ENCODE assay signal across 32 cellular contexts in the genomic region with DNA sequence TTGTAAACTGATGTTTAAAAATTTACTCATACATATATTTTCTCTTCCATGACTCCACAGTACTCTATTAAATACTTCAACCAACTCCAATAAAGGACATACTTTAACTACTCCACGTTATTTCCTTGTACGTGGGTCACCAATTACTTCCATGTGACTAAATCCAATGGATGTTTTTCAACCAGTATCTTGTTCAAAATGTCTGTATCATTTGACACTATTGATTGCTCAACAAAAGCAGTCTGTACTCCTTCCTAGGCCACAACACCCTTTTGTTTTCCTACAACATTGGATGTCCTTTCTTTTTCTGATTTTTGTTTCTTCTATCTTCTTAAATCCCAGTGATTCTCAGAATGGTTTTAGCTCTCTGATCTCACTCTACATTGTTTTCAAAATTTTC.
"Had no signal": no experiment of that assay in that cellular context is flagged by ENCODE, and none has a peak within 500 bp of the region (broad histone marks: within the 10 kb centered on the region; RNA-seq: fewer than 3 reads in every experiment).

No MANE protein-coding gene starts in this region.

- H3K27me3 Mint-ChIP-seq: activated CD4-positive, alpha-beta T cell treated with anti-CD3 and anti-CD28 coated beads, Interleukin-2, amount 10 ng/mL, durations not matched to agents 7 days and 5 days; activated CD8-positive, alpha-beta T cell treated with anti-CD3 and anti-CD28 coated beads for 36 hours; activated naive CD4-positive, alpha-beta T cell treated with anti-CD3 and anti-CD28 coated beads, Interleukin-2, amount 50 U/mL, for 24 hours; activated naive CD8-positive, alpha-beta T cell treated with anti-CD3 and anti-CD28 coated beads for 36 hours; activated naive CD8-positive, alpha-beta T cell treated with anti-CD3 and anti-CD28 coated beads, Interleukin-2, amount 50 U/mL, for 24 hours; activated T-helper 17 cell treated with anti-CD3 and anti-CD28 coated beads, Interleukin-2, amount 50 U/mL, for 72 hours; effector memory CD8-positive, alpha-beta T cell had no signal

- H3K36me3 ChIP-seq: adrenal gland, esophagus muscularis mucosa, heart left ventricle had no signal

- FAIRE-seq: colon had no signal

- H3K4me3 Mint-ChIP-seq: activated CD4-positive, alpha-beta T cell treated with anti-CD3 and anti-CD28 coated beads, Interleukin-2, amount 10 ng/mL, durations not matched to agents 7 days and 5 days; activated CD8-positive, alpha-beta T cell treated with anti-CD3 and anti-CD28 coated beads for 36 hours; activated naive CD4-positive, alpha-beta T cell treated with anti-CD3 and anti-CD28 coated beads, Interleukin-2, amount 50 U/mL, for 24 hours; activated naive CD8-positive, alpha-beta T cell treated with anti-CD3 and anti-CD28 coated beads for 36 hours; activated naive CD8-positive, alpha-beta T cell treated with anti-CD3 and anti-CD28 coated beads, Interleukin-2, amount 50 U/mL, for 24 hours; activated T-cell treated with anti-CD3 and anti-CD28 coated beads, Interleukin-2, amount 50 U/mL, for 4 hours; activated T-helper 17 cell treated with anti-CD3 and anti-CD28 coated beads, Interleukin-2, amount 50 U/mL, for 72 hours; effector memory CD8-positive, alpha-beta T cell; WTC11 had no signal

- H3K4me3 ChIP-seq: adrenal gland, body of pancreas, esophagus muscularis mucosa, heart left ventricle had no signal

- H3K27ac ChIP-seq: adrenal gland, body of pancreas, esophagus muscularis mucosa, foreskin keratinocyte, heart left ventricle, VCaP had no signal

- DNase-seq: activated CD4-positive, alpha-beta T cell treated with anti-CD3 and anti-CD28 coated beads for 1 hour; activated CD4-positive, alpha-beta T cell treated with anti-CD3 and anti-CD28 coated beads for 4 hours; activated CD4-positive, alpha-beta T cell treated with anti-CD3 and anti-CD28 coated beads, Interleukin-2, amount 10 ng/mL, durations not matched to agents 7 days and 5 days; activated CD4-positive, alpha-beta T cell treated with anti-CD3 and anti-CD28 coated beads, Interleukin-2, amount 50 U/mL, for 48 hours; activated CD8-positive, alpha-beta memory T cell treated with anti-CD3 and anti-CD28 coated beads for 24 hours; activated CD8-positive, alpha-beta T cell treated with anti-CD3 and anti-CD28 coated beads for 36 hours; activated effector memory CD4-positive, alpha-beta T cell treated with Interleukin-2 at 50 U/mL for 16 hours; activated gamma-delta T cell treated with Interleukin-2 at 50 U/mL for 16 hours; activated naive CD4-positive, alpha-beta T cell treated with Interleukin-2 at 50 U/mL for 16 hours; activated naive CD8-positive, alpha-beta T cell treated with anti-CD3 and anti-CD28 coated beads for 36 hours; activated naive CD8-positive, alpha-beta T cell treated with anti-CD3 and anti-CD28 coated beads, Interleukin-2, amount 50 U/mL, for 24 hours; activated T-cell treated with anti-CD3 and anti-CD28 coated beads, Interleukin-2, amount 50 U/mL, for 4 hours; adrenal gland; amygdala; aorta; body of pancreas; caudate nucleus; cortex of kidney; dermis blood vessel endothelial cell; effector CD4-positive, alpha-beta T cell; effector memory CD8-positive, alpha-beta T cell; erythroblast; foreskin keratinocyte; glutamatergic neuron; heart left ventricle; T-helper 2 cell had no signal

- H3K36me3 Mint-ChIP-seq: activated naive CD4-positive, alpha-beta T cell treated with anti-CD3 and anti-CD28 coated beads, Interleukin-2, amount 50 U/mL, for 24 hours; activated naive CD8-positive, alpha-beta T cell treated with anti-CD3 and anti-CD28 coated beads for 36 hours had no signal

- H3K9me3 ChIP-seq: adrenal gland, body of pancreas had no signal

- H3K27ac Mint-ChIP-seq: activated CD4-positive, alpha-beta T cell treated with anti-CD3 and anti-CD28 coated beads, Interleukin-2, amount 10 ng/mL, durations not matched to agents 7 days and 5 days; activated CD8-positive, alpha-beta T cell treated with anti-CD3 and anti-CD28 coated beads for 36 hours; activated naive CD4-positive, alpha-beta T cell treated with anti-CD3 and anti-CD28 coated beads, Interleukin-2, amount 50 U/mL, for 24 hours; activated naive CD8-positive, alpha-beta T cell treated with anti-CD3 and anti-CD28 coated beads for 36 hours; activated naive CD8-positive, alpha-beta T cell treated with anti-CD3 and anti-CD28 coated beads, Interleukin-2, amount 50 U/mL, for 24 hours; activated T-helper 17 cell treated with anti-CD3 and anti-CD28 coated beads, Interleukin-2, amount 50 U/mL, for 72 hours; effector memory CD8-positive, alpha-beta T cell; WTC11 had no signal

- H3K4me1 Mint-ChIP-seq: activated CD4-positive, alpha-beta T cell treated with anti-CD3 and anti-CD28 coated beads, Interleukin-2, amount 10 ng/mL, durations not matched to agents 7 days and 5 days; activated naive CD4-positive, alpha-beta T cell treated with anti-CD3 and anti-CD28 coated beads, Interleukin-2, amount 50 U/mL, for 24 hours; activated naive CD8-positive, alpha-beta T cell treated with anti-CD3 and anti-CD28 coated beads for 36 hours; activated naive CD8-positive, alpha-beta T cell treated with anti-CD3 and anti-CD28 coated beads, Interleukin-2, amount 50 U/mL, for 24 hours; activated T-helper 17 cell treated with anti-CD3 and anti-CD28 coated beads, Interleukin-2, amount 50 U/mL, for 72 hours had no signal
